ENCODE assay signal across 8 cellular contexts in the genomic region with DNA sequence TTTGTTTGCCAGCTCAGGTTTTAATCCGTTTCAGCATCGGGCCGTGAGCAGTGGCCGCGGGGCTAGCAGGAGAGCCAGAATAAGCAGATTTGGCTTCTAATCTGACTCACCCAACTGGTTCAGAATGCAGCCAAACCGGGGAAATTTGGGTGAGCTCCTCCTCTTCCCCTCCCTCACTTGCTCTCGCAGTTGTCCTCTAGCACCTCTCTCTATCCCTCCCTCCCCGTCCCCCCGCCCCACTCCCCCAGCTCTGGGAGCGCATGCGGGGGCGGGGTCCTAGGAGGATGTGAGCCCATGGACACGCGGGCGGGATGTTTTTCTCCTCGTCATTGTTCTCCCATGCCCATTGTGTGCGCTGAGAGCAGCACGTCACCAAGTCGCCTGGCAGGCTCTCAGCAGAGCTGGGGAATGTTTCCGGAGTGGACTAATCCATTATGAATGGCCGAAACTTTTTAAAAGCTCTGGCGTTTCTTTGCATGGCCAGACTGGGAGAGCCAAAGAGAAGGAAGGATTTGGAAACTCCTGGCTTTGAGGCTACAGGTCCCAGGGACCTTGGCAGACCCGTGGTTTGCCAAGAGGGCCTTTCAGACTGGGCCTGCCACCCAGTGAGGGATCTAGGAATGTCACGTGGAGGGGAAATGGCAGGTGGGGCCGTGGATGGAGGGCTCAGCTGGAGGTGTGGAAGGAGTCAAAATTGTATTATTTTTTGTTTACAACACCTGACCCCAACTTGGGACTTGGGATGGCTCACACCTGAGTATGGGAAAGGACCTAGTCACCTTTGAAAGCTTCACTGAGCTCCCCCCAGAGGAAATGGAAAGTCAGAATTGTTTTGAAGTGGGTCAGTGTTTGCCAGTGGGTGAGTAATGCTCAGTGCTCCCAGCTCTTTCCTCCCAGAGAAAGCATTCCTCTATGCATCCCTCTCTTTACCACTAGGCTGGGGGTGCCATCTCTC. TPM values are rescaled to one million over a fixed set of nuclear protein-coding genes. Genes with fewer than 3 reads are reported as not detected.
DNase-seq lines count a peak whose midpoint lies in the region; ATAC-seq, FAIRE-seq and TF ChIP-seq lines count a peak whose summit lies in the region.

No MANE protein-coding gene starts in this region.

- H3K27ac ChIP-seq in upper lobe of right lung, result peak overlapping the region; percentile 77

- FAIRE-seq in GM12891 (lab: Jason Lieb, UNC), result no peak

- H3K9me3 ChIP-seq in Caco-2, result no peaks in the 10 kb centered on the region
- no peaks in the 10 kb centered on the region for H3K9me3 ChIP-seq in mucosa of descending colon
- H3K9me3 ChIP-seq in upper lobe of right lung, result no peaks in the 10 kb centered on the region

- H3K4me3 Mint-ChIP-seq in Caco-2 (ENCODE audit: unreplicated experiment), result peak overlapping the region; percentile 67

- H3K27ac Mint-ChIP-seq in Caco-2 (ENCODE audit: unreplicated experiment), result no peak overlapping the region

- ATAC-seq in mucosa of descending colon, result peak; percentile 83
- peak; percentile 87 for ATAC-seq in upper lobe of right lung

- H3K36me3 ChIP-seq in Caco-2 (ENCODE audit: control insufficient read depth, insufficient read depth, low read length) (no peaks in the 10 kb centered on the region), mucosa of descending colon (ENCODE audit: low read depth) (no peaks in the 10 kb centered on the region), upper lobe of right lung (no peaks in the 10 kb centered on the region)

- peaks cover 3% of the 10 kb centered on the region for H3K4me1 Mint-ChIP-seq in Caco-2 (ENCODE audit: low read depth, unreplicated experiment)

- DNase-seq in Caco-2 (peak in 1 of 2 experiments; percentile 43), KBM-7 (peak; percentile 51), UCSD-AML1 (lab: John Stamatoyannopoulos, UW; ENCODE audit: unreplicated experiment) (peak; percentile 70), fibroblast of gingiva (ENCODE audit: low read depth) (peak; percentile 70), mucosa of descending colon (peak; percentile 63 to 77 (median 67)), upper lobe of right lung (peak; percentile 87), GM12891 (ENCODE audit: insufficient read length, low spot score) (no peak), NCI-H1930 (lab: John Stamatoyannopoulos, UW) (no peak)

- TF ChIP-seq CTCF in Caco-2 (IDR thresholded peaks at IDR 0.05; ENCODE audit: insufficient read depth in 1 of 2, low read depth in 1 of 2, low read length in 1 of 2, severe bottlenecking in 1 of 2, unreplicated experiment in 1 of 2) (no peak), mucosa of descending colon (IDR thresholded peaks at IDR 0.05) (no peak), upper lobe of right lung (IDR thresholded peaks at IDR 0.05) (no peak)

- H3K27me3 ChIP-seq in Caco-2 (replicated peaks; ENCODE audit: control insufficient read depth, insufficient read depth, low read length), result no peaks in the 10 kb centered on the region; the same call in 1 of the 2 replicates
- H3K27me3 ChIP-seq in upper lobe of right lung, result no peaks in the 10 kb centered on the region

- H3K36me3 Mint-ChIP-seq in Caco-2 (ENCODE audit: insufficient read depth, unreplicated experiment), result no peaks in the 10 kb centered on the region

- intact Hi-C loops in Caco-2 (cut with micrococcal nuclease; ENCODE audit: unreplicated experiment), result no loop called here
- intact Hi-C loops in mucosa of descending colon (cut with DNase I, micrococcal nuclease), result no loop called here
- intact Hi-C loops in upper lobe of right lung (cut with DNase I), result no loop called here

- in situ Hi-C loops in KBM-7 (cut with MboI; ENCODE audit: low pct_unique_long_range_greater_than_20kb, low sequenced_read_pairs), result no loop called here

- H3K4me3 ChIP-seq in Caco-2 (ENCODE audit: low read depth, low read length) (peak overlapping the region; percentile 10; the same call in 1 of the 2 replicates), mucosa of descending colon (no peak overlapping the region), upper lobe of right lung (peak overlapping the region; percentile 34)

- H3K27me3 Mint-ChIP-seq in Caco-2 (ENCODE audit: insufficient read depth, unreplicated experiment), result peaks cover 9% of the 10 kb centered on the region

- no peak for TF ChIP-seq POLR2A in GM12891 (IDR thresholded peaks at IDR 0.05; ENCODE audit: low read depth, low read length)

- CTCF ChIA-PET in Caco-2 (lab: Charles Lee), result interaction anchor here (0.8 kb wide), 2 partner anchors 15 to 20 kb away, joined by 3 to 5 read pairs; no protein-coding TSS in a partner anchor

- no TSS peak for BruUV-seq in Caco-2 (replicated peaks; lab: Mats Ljungman, UMichigan)

- H3K4me1 ChIP-seq in Caco-2 (peaks cover 8% of the 10 kb centered on the region; the same call in 1 of the 2 replicates), mucosa of descending colon (ENCODE audit: low read depth) (peaks cover 6% of the 10 kb centered on the region), upper lobe of right lung (peaks cover 15% of the 10 kb centered on the region)

- POLR2A ChIA-PET in Caco-2 (lab: Charles Lee), result interaction anchor here (0.8 kb wide), 1 partner anchor 48 kb away, joined by 3 read pairs; no protein-coding TSS in a partner anchor

- H3K9me3 Mint-ChIP-seq in Caco-2 (ENCODE audit: unreplicated experiment), result no peaks in the 10 kb centered on the region

TF ChIP-seq in GM12891, 5 proteins besides CTCF, POLR2A, EP300 and RAD21:
- TF ChIP-seq POLR2AphosphoS5 (IDR thresholded peaks at IDR 0.05; ENCODE audit: low read depth, low read length), result no peak
- no peak for TF ChIP-seq TAF1 (IDR thresholded peaks at IDR 0.05; ENCODE audit: low read depth, low read length)
- no peak for TF ChIP-seq POU2F2 (IDR thresholded peaks at IDR 0.05; ENCODE audit: low read depth, low read length)
- TF ChIP-seq SPI1 (IDR thresholded peaks at IDR 0.05; ENCODE audit: low read depth, low read length), result no peak
- TF ChIP-seq PAX5 (IDR thresholded peaks at IDR 0.05; ENCODE audit: insufficient read depth, low read length, severe bottlenecking), result no peak

RNA-seq across cellular contexts. Expression of gene CDK18, which starts 39.2 kb away (rescaled TPM):
- total RNA-seq in Caco-2 (2022) (17.0 and 18.5 TPM in 2 replicates), mucosa of descending colon (10 to 100 TPM; 32.1 to 41.2 (median 37.0) TPM), upper lobe of right lung (31.6 TPM)
- 0.15 TPM for polyA plus RNA-seq in GM12891 (2012; ENCODE audit: low read depth, missing spikeins)

Comparison
In these comparisons a context has a peak if more than half of its experiments do, and no peak if none do; other contexts are left out.
1. DNase-seq: peak in KBM-7 (single experiment), UCSD-AML1 (single experiment), fibroblast of gingiva (single experiment), mucosa of descending colon (3 of 3) and upper lobe of right lung (single experiment); none in GM12891 (single experiment) and NCI-H1930 (0 of 2).